21 cellular contexts compared by ENCODE assay signal in the genomic region with DNA sequence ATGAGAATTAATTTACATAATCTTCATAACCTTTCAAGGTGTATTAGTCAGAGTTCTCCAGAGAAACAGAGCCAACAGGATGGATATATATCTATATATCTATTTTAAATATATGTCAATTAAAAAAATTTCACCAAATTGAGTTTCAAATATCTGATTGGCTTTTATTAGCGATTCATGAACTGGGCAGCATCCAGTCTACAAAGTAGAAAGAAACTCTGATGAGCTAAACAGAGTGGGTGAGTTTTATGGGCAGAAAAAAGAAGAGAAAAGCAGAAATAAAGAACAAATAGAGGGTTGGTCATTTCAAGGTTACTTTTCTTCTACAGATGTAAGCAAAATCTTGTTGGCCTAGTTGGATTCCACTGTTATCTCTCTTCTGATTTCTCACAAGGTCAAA. TPM values are rescaled to one million over a fixed set of nuclear protein-coding genes. Genes with fewer than 3 reads are reported as not detected.
DNase-seq lines count a peak whose midpoint lies in the region; ATAC-seq and TF ChIP-seq lines count a peak whose summit lies in the region.
"Had no signal": no experiment of that assay in that cellular context is flagged by ENCODE, and none has a peak within 500 bp of the region (broad histone marks: within the 10 kb centered on the region; RNA-seq: fewer than 3 reads in every experiment).

No MANE protein-coding gene starts in this region.

- CTCF ChIA-PET in CD4-positive, alpha-beta T cell (lab: Charles Lee) = no interaction called here

- peak overlapping the region; percentile 11 for H3K4me3 Mint-ChIP-seq in CD4-positive, alpha-beta T cell
- H3K4me3 Mint-ChIP-seq in brain (peak overlapping the region in 3 of 5 experiments; percentile 4 to 74 (median 22)), neural crest cell (peak overlapping the region; percentile 27)

- no peaks in the 10 kb centered on the region for H3K9me3 ChIP-seq in CD4-positive, alpha-beta T cell (ENCODE audit: control insufficient read depth, low read length)
- H3K9me3 ChIP-seq: A549; BE2C; BLaER1 treated with 17β-estradiol and CSF1 and Interleukin-3, amounts not matched to agents 10 nM and 100 nM; HAP-1 had no signal

- H3K27ac ChIP-seq in CD4-positive, alpha-beta T cell (ENCODE audit: low read depth, low read length) = no peak overlapping the region
- H3K27ac ChIP-seq: A549; BLaER1 treated with 17β-estradiol and CSF1 and Interleukin-3, amounts not matched to agents 10 nM and 100 nM had no signal

- ATAC-seq in CD4-positive, alpha-beta T cell (ENCODE audit: poor library complexity) = no peak
- ATAC-seq in HG02678 (IDR thresholded peaks at IDR 0.05; ENCODE audit: unreplicated experiment) = no peak
- ATAC-seq in GM19023 (IDR thresholded peaks at IDR 0.05; ENCODE audit: unreplicated experiment) = no peak
- ATAC-seq: A549 had no signal

- TF ChIP-seq CTCF in CD4-positive, alpha-beta T cell (IDR thresholded peaks at IDR 0.05) = no peak
- TF ChIP-seq CTCF in brain (conservative IDR thresholded peaks at IDR 0.05) (no peak), neural crest cell (conservative IDR thresholded peaks at IDR 0.05) (no peak)

- H3K27me3 Mint-ChIP-seq in CD4-positive, alpha-beta T cell = peaks cover 32% of the 10 kb centered on the region
- H3K27me3 Mint-ChIP-seq in brain (peaks cover 4% of the 10 kb centered on the region), neural crest cell (ENCODE audit: low read depth) (no peaks in the 10 kb centered on the region)

- no peak overlapping the region for H3K27ac Mint-ChIP-seq in CD4-positive, alpha-beta T cell
- H3K27ac Mint-ChIP-seq in brain (no peak overlapping the region), neural crest cell (ENCODE audit: unreplicated experiment) (no peak overlapping the region)
- H3K27ac Mint-ChIP-seq: CD14-positive monocyte; CD4-positive, alpha-beta memory T cell had no signal

- no peaks in the 10 kb centered on the region for H3K36me3 Mint-ChIP-seq in CD4-positive, alpha-beta T cell (ENCODE audit: low read depth)
- no peaks in the 10 kb centered on the region for H3K36me3 Mint-ChIP-seq in brain
- H3K36me3 Mint-ChIP-seq in neural crest cell (ENCODE audit: low read depth) = peaks cover 3% of the 10 kb centered on the region
- H3K36me3 Mint-ChIP-seq: CD14-positive monocyte; CD4-positive, alpha-beta memory T cell had no signal

- intact Hi-C loops in CD4-positive, alpha-beta T cell (cut with DNase I, micrococcal nuclease) = no loop called here

- POLR2A ChIA-PET in CD4-positive, alpha-beta T cell (lab: Charles Lee) = no interaction called here

- H3K27me3 ChIP-seq in CD4-positive, alpha-beta T cell (ENCODE audit: control insufficient read depth, insufficient read depth, low read length) = peaks cover 6% of the 10 kb centered on the region
- H3K27me3 ChIP-seq: BE2C; BLaER1 treated with 17β-estradiol and CSF1 and Interleukin-3, amounts not matched to agents 10 nM and 100 nM had no signal

- peaks cover 23% of the 10 kb centered on the region for H3K4me1 Mint-ChIP-seq in CD4-positive, alpha-beta T cell (ENCODE audit: low read depth)
- H3K4me1 Mint-ChIP-seq in brain (peaks cover 26% of the 10 kb centered on the region), neural crest cell (peaks cover 29% of the 10 kb centered on the region)

- no peaks in the 10 kb centered on the region for H3K9me3 Mint-ChIP-seq in CD4-positive, alpha-beta T cell
- H3K9me3 Mint-ChIP-seq in brain = no peaks in the 10 kb centered on the region
- H3K9me3 Mint-ChIP-seq in neural crest cell = peaks cover 8% of the 10 kb centered on the region

- no peak for DNase-seq in CD4-positive, alpha-beta T cell
- no peak for DNase-seq in neural crest cell (ENCODE audit: low read depth, low spot score)
- no peak for DNase-seq in activated CD4-positive, CD25-positive, alpha-beta regulatory T cell (lab: John Stamatoyannopoulos, UW)
- DNase-seq: 8988T; ACHN; AML-193; BE2C; Calu3; CD4-positive, alpha-beta memory T cell; COR-L47; DMS53; DMS79 treated with DMSO at 0.1 percent for 48 hours; GF-D8; GOT3 had no signal

RNA-seq across cellular contexts. Expression of a gene that starts 29.0 kb away (rescaled TPM):
- total RNA-seq in CD4-positive, alpha-beta T cell = 1 to 10 TPM; 1.0 to 3.9 TPM
- polyA plus RNA-seq in brain (ENCODE audit: insufficient read depth, low read depth, low replicate concordance) = 59.5 TPM
- total RNA-seq in neural crest cell = 131 and 134 TPM in 2 replicates

Comparison
In these comparisons a context has a peak if more than half of its experiments do, and no peak if none do; other contexts are left out.
1. RNA of a gene that starts 29.0 kb away (total RNA-seq): 131 to 134 TPM in neural crest cell; 1.0 to 3.9 TPM in CD4-positive, alpha-beta T cell; every median in the first group is over 10 times any median in the second.
2. Peak in every context shown above with its lines, with median percentiles within 50 percentile points of each other: H3K4me3 Mint-ChIP-seq.